Comparison of ENCODE assay signal across 8 cellular contexts in the genomic region with DNA sequence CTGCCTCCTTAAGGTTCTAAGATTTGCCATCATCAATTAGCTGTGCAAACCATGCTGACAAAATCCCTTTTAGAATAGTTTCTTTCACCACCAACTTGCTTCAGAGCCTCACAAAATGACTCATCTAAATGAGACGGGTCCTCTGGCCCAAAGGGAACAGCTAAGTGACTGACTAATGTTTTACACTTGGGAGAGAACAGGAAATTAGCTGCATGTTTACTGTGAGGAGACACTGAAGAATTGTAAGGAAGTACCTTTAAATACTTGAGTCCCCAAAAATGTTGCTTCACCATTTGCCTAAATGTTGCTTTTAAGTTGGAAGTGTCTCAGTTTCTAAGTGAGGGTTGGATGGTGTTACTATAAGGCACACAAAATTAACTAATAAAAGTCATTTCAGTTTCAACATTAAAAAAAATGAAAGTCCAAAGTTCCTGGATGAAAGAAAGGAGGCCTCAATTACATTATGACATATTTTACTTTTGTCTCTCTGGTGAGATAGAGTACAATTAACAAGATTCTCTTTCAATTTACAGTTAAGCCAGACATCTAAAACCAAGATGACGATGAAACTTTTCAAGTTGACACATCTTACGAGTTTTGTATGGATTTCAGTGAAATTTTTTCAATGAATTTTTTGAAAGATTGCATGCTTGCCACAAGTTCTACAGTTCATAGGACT.
A peak's percentile ranks its signal among the peaks of the same experiment; 100 is the strongest.
DNase-seq lines count a peak whose midpoint lies in the region; ATAC-seq and TF ChIP-seq lines count a peak whose summit lies in the region.

No MANE protein-coding gene starts in this region.

- no peaks in the 10 kb centered on the region for H3K9me3 Mint-ChIP-seq in natural killer cell treated with Interleukin-12 subunit alpha and Interleukin-12 subunit beta and Interleukin-15 and Interleukin-18, amount 100 ng/mL, for 72 hours
- H3K9me3 Mint-ChIP-seq in natural killer cell, result no peaks in the 10 kb centered on the region

- no peaks in the 10 kb centered on the region for H3K36me3 ChIP-seq in osteoblast (ENCODE audit: insufficient read depth, low read length)

- no peak for DNase-seq in natural killer cell treated with Interleukin-12 subunit alpha and Interleukin-12 subunit beta and Interleukin-15 and Interleukin-18, amount 100 ng/mL, for 72 hours (ENCODE audit: low spot score)
- no peak for DNase-seq in natural killer cell
- DNase-seq in astrocyte of the spinal cord (ENCODE audit: low read depth, low spot score), result peak; percentile 92
- peak; percentile 83 for DNase-seq in osteoblast (ENCODE audit: insufficient read length, low spot score, missing footprints)
- no peak for DNase-seq in NCI-H446 treated with DMSO at 0.1 percent for 48 hours (lab: John Stamatoyannopoulos, UW)
- no peak for DNase-seq in hippocampal formation (lab: John Stamatoyannopoulos, UW)

- H3K27me3 ChIP-seq in osteoblast (ENCODE audit: insufficient read depth, low read length), result no peaks in the 10 kb centered on the region

- in situ Hi-C loops in astrocyte of the spinal cord (cut with HindIII; ENCODE audit: low sequenced_read_pairs), result no loop called here

- H3K36me3 Mint-ChIP-seq in natural killer cell treated with Interleukin-12 subunit alpha and Interleukin-12 subunit beta and Interleukin-15 and Interleukin-18, amount 100 ng/mL, for 72 hours, result no peaks in the 10 kb centered on the region
- no peaks in the 10 kb centered on the region for H3K36me3 Mint-ChIP-seq in natural killer cell

- H3K4me2 ChIP-seq in osteoblast (ENCODE audit: insufficient read depth, low read length), result peak overlapping the region; percentile 9

- ATAC-seq in natural killer cell treated with Interleukin-12 subunit alpha and Interleukin-12 subunit beta and Interleukin-15 and Interleukin-18, amount 100 ng/mL, for 72 hours, result peak; percentile 53 to 55
- ATAC-seq in natural killer cell (no peak), HG03520 (IDR thresholded peaks at IDR 0.05; ENCODE audit: unreplicated experiment) (peak; percentile 75), GM19035 (IDR thresholded peaks at IDR 0.05; ENCODE audit: unreplicated experiment) (no peak)

- intact Hi-C loops in natural killer cell (cut with micrococcal nuclease), result no loop called here

- H3K27ac ChIP-seq in osteoblast (ENCODE audit: low read depth, low read length), result peak overlapping the region; percentile 81

- H3K27me3 Mint-ChIP-seq in natural killer cell treated with Interleukin-12 subunit alpha and Interleukin-12 subunit beta and Interleukin-15 and Interleukin-18, amount 100 ng/mL, for 72 hours, result peaks cover 22 to 24% of the 10 kb centered on the region in 2 donors
- H3K27me3 Mint-ChIP-seq in natural killer cell (ENCODE audit: low read depth in 2 of 2), result peaks cover 9 to 10% of the 10 kb centered on the region in 2 donors

- H3K4me3 Mint-ChIP-seq in natural killer cell treated with Interleukin-12 subunit alpha and Interleukin-12 subunit beta and Interleukin-15 and Interleukin-18, amount 100 ng/mL, for 72 hours, result no peak overlapping the region
- H3K4me3 Mint-ChIP-seq in natural killer cell, result no peak overlapping the region

- H4K20me1 ChIP-seq in osteoblast (ENCODE audit: insufficient read depth, low read length), result no peaks in the 10 kb centered on the region

- TF ChIP-seq CTCF in natural killer cell (IDR thresholded peaks at IDR 0.05), result no peak
- no peak for TF ChIP-seq CTCF in astrocyte of the spinal cord (IDR thresholded peaks at IDR 0.05; ENCODE audit: low read depth, low read length)
- no peak for TF ChIP-seq CTCF in osteoblast (IDR thresholded peaks at IDR 0.05; ENCODE audit: extremely low read depth, low read depth, low read length)

- H3K4me1 ChIP-seq in osteoblast (ENCODE audit: insufficient read depth, low read length), result peaks cover 31% of the 10 kb centered on the region

- peaks cover under 1% of the 10 kb centered on the region for H3K79me2 ChIP-seq in osteoblast (ENCODE audit: insufficient read depth, low read length)

- H3K4me3 ChIP-seq in astrocyte of the spinal cord (ENCODE audit: low read depth, low read length), result no peak overlapping the region
- no peak overlapping the region for H3K4me3 ChIP-seq in osteoblast (ENCODE audit: insufficient read depth, low read length)

- no peaks in the 10 kb centered on the region for H3K9me3 ChIP-seq in osteoblast (ENCODE audit: low read depth, low read length)

- no peak overlapping the region for H2AFZ ChIP-seq in osteoblast (ENCODE audit: low read length)

- H3K27ac Mint-ChIP-seq in natural killer cell treated with Interleukin-12 subunit alpha and Interleukin-12 subunit beta and Interleukin-15 and Interleukin-18, amount 100 ng/mL, for 72 hours, result peak overlapping the region in 1 of 2 donors; percentile 26
- no peak overlapping the region for H3K27ac Mint-ChIP-seq in natural killer cell

- H3K4me1 Mint-ChIP-seq in natural killer cell treated with Interleukin-12 subunit alpha and Interleukin-12 subunit beta and Interleukin-15 and Interleukin-18, amount 100 ng/mL, for 72 hours (ENCODE audit: low read depth in 2 of 2), result peaks cover 3 to 5% of the 10 kb centered on the region in 2 donors
- no peaks in the 10 kb centered on the region for H3K4me1 Mint-ChIP-seq in natural killer cell

Comparison
In these comparisons a context has a peak if more than half of its experiments do, and no peak if none do; other contexts are left out.
1. ATAC-seq: peak in natural killer cell treated with Interleukin-12 subunit alpha and Interleukin-12 subunit beta and Interleukin-15 and Interleukin-18, amount 100 ng/mL, for 72 hours (2 of 2) and HG03520 (single experiment); none in natural killer cell (0 of 3) and GM19035 (single experiment).
2. DNase-seq: peak in astrocyte of the spinal cord (single experiment) and osteoblast (single experiment); none in natural killer cell treated with Interleukin-12 subunit alpha and Interleukin-12 subunit beta and Interleukin-15 and Interleukin-18, amount 100 ng/mL, for 72 hours (single experiment), natural killer cell (single experiment), NCI-H446 treated with DMSO at 0.1 percent for 48 hours (single experiment) and hippocampal formation (0 of 2).